In the genomic region with DNA sequence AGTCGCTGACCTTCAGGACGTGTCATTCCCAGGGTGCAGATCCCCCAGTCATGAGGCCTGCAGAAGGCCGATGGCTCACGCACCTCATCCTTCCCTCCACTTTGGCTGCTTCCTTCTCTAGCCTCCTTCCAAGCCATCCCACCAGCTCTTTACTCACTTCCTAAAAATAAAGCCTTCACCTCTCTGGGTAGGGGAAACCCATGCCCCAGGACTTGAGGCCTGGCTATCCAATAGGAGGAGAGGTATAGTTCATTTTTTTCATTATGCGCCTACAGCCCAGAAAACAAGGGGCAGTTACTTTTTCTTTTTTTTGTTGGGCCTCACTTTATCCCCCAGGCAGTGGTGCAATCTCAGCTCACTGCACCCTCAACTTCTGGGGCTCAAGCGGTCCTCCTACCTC, we compare ENCODE assay signal across 15 cellular contexts.
"Had no signal": no experiment of that assay in that cellular context is flagged by ENCODE, and none has a peak within 500 bp of the region (broad histone marks: within the 10 kb centered on the region; RNA-seq: fewer than 3 reads in every experiment).

No MANE protein-coding gene starts in this region.

- H3K36me3 ChIP-seq: adrenal gland, esophagus muscularis mucosa, sigmoid colon, thyroid gland had no signal

- H3K27me3 ChIP-seq: adrenal gland, body of pancreas, esophagus muscularis mucosa, sigmoid colon, thyroid gland had no signal

- H3K36me3 Mint-ChIP-seq: activated naive CD4-positive, alpha-beta T cell treated with anti-CD3 and anti-CD28 coated beads, Interleukin-2, amount 10 ng/mL, durations not matched to agents 7 days and 5 days; T-cell had no signal

- DNase-seq: activated naive CD4-positive, alpha-beta T cell treated with anti-CD3 and anti-CD28 coated beads, Interleukin-2, amount 10 ng/mL, durations not matched to agents 7 days and 5 days; activated T-cell treated with anti-CD3 and anti-CD28 coated beads for 4 hours; glutamatergic neuron; stimulated activated CD4-positive, alpha-beta T cell treated with anti-CD3 and anti-CD28 coated beads, Interleukin-12 subunit alpha, Interleukin-12 subunit beta, amount 100 ng/mL, for 4 hours had no signal

- ATAC-seq: body of pancreas had no signal

- H3K4me3 ChIP-seq: adrenal gland, body of pancreas, esophagus muscularis mucosa, psoas muscle, sigmoid colon, thyroid gland had no signal

- H3K27ac ChIP-seq: adrenal gland, body of pancreas, psoas muscle, thyroid gland, VCaP had no signal

- H3K27ac Mint-ChIP-seq: activated CD4-positive, alpha-beta T cell treated with anti-CD3 and anti-CD28 coated beads for 36 hours; activated naive CD4-positive, alpha-beta T cell treated with anti-CD3 and anti-CD28 coated beads, Interleukin-2, amount 10 ng/mL, durations not matched to agents 7 days and 5 days; activated T-helper 2 cell treated with anti-CD3 and anti-CD28 coated beads, Interferon-gamma antibody, Interleukin-2, Interleukin-4, amounts not matched to agents 10 μg/mL and 5 μg/mL and 100 μg/mL, durations not matched to agents 14 hours and 24 hours and 36 hours had no signal

- H3K4me3 Mint-ChIP-seq: activated CD4-positive, alpha-beta T cell treated with anti-CD3 and anti-CD28 coated beads for 36 hours; activated naive CD4-positive, alpha-beta T cell treated with anti-CD3 and anti-CD28 coated beads, Interleukin-2, amount 10 ng/mL, durations not matched to agents 7 days and 5 days; T-cell had no signal

- H3K27me3 Mint-ChIP-seq: activated CD4-positive, alpha-beta T cell treated with anti-CD3 and anti-CD28 coated beads for 36 hours; activated naive CD4-positive, alpha-beta T cell treated with anti-CD3 and anti-CD28 coated beads, Interleukin-2, amount 10 ng/mL, durations not matched to agents 7 days and 5 days; naive thymus-derived CD8-positive, alpha-beta T cell; T-cell had no signal

- H3K9me3 ChIP-seq: body of pancreas, thyroid gland had no signal
